Comparison of ENCODE assay signal across 24 cellular contexts in genomic region chrX:115350696-115351408, GRCh38.
A peak's percentile ranks its signal among the peaks of the same experiment; 100 is the strongest.
DNase-seq lines count a peak whose midpoint lies in the region; ATAC-seq and TF ChIP-seq lines count a peak whose summit lies in the region.
"Had no signal": no experiment of that assay in that cellular context is flagged by ENCODE, and none has a peak within 500 bp of the region (broad histone marks: within the 10 kb centered on the region; RNA-seq: fewer than 3 reads in every experiment).

No MANE protein-coding gene starts in this region.

- H3K27me3 ChIP-seq in tibial artery = no peaks in the 10 kb centered on the region
- H3K27me3 ChIP-seq: neutrophil, right atrium auricular region, transverse colon had no signal

- H3K36me3 Mint-ChIP-seq in T-helper 17 cell (ENCODE audit: low read depth) (no peaks in the 10 kb centered on the region), progenitor cell of endocrine pancreas (ENCODE audit: insufficient read depth) (peaks cover 6% of the 10 kb centered on the region)
- H3K36me3 Mint-ChIP-seq: activated naive CD8-positive, alpha-beta T cell had no signal

- H3K27me3 Mint-ChIP-seq in T-helper 17 cell (no peaks in the 10 kb centered on the region), progenitor cell of endocrine pancreas (no peaks in the 10 kb centered on the region)
- H3K27me3 Mint-ChIP-seq: activated naive CD8-positive, alpha-beta T cell; CD4-positive, CD25-positive, alpha-beta regulatory T cell had no signal

- no peaks in the 10 kb centered on the region for H3K4me1 Mint-ChIP-seq in T-helper 17 cell
- peaks cover 2% of the 10 kb centered on the region for H3K4me1 Mint-ChIP-seq in progenitor cell of endocrine pancreas (ENCODE audit: low read depth)
- H3K4me1 Mint-ChIP-seq: CD4-positive, CD25-positive, alpha-beta regulatory T cell had no signal

- H3K9me3 Mint-ChIP-seq in progenitor cell of endocrine pancreas (ENCODE audit: low read depth) = peaks cover 9% of the 10 kb centered on the region

- peaks cover 0 to 50% (median 2%) of the 10 kb centered on the region in 4 donors for H3K4me1 ChIP-seq in tibial artery
- H3K4me1 ChIP-seq: breast epithelium, transverse colon had no signal

- H3K9me3 ChIP-seq in tibial artery = no peaks in the 10 kb centered on the region
- no peaks in the 10 kb centered on the region for H3K9me3 ChIP-seq in T-helper 17 cell (ENCODE audit: control insufficient read depth, low read length, poor library complexity, severe bottlenecking)
- H3K9me3 ChIP-seq: breast epithelium, left ventricle myocardium inferior, neutrophil, right atrium auricular region, transverse colon had no signal

- no peaks in the 10 kb centered on the region for H3K36me3 ChIP-seq in tibial artery
- H3K36me3 ChIP-seq: breast epithelium, left ventricle myocardium inferior, neutrophil, right atrium auricular region, transverse colon had no signal

- H3K27ac ChIP-seq in tibial artery = peak overlapping the region; percentile 41 to 54
- H3K27ac ChIP-seq: breast epithelium, left ventricle myocardium inferior, neutrophil, right atrium auricular region, transverse colon had no signal

- TF ChIP-seq CTCF in tibial artery (IDR thresholded peaks at IDR 0.05) (no peak), progenitor cell of endocrine pancreas (IDR thresholded peaks at IDR 0.05; ENCODE audit: unreplicated experiment) (no peak)

- DNase-seq in NCI-H748 (lab: John Stamatoyannopoulos, UW; ENCODE audit: unreplicated experiment) = peak; percentile 5
- DNase-seq in NCI-H748 treated with DMSO at 0.1 percent for 48 hours (lab: John Stamatoyannopoulos, UW) = no peak
- DNase-seq in NCI-H69 (lab: John Stamatoyannopoulos, UW) = peak; percentile 90
- DNase-seq in fibroblast of peridontal ligament (ENCODE audit: extremely low read depth) = peak; percentile 69
- DNase-seq in tibial artery = no peak
- no peak for DNase-seq in T-helper 17 cell
- DNase-seq in progenitor cell of endocrine pancreas (ENCODE audit: low spot score, unreplicated experiment) = no peak
- DNase-seq: activated CD4-positive, CD25-positive, alpha-beta regulatory T cell; activated CD8-positive, alpha-beta T cell treated with anti-CD3 and anti-CD28 coated beads, Interleukin-2, amount 10 ng/mL, durations not matched to agents 7 days and 5 days; activated T-cell treated with anti-CD3 and anti-CD28 coated beads, Interleukin-2, amount 50 U/mL, for 48 hours; CD4-positive, CD25-positive, alpha-beta regulatory T cell; dermis blood vessel endothelial cell; glutamatergic neuron; KG1; left ventricle myocardium inferior; NCI-H1048; SHP77 treated with DMSO at 0.1 percent for 48 hours; stimulated activated naive CD4-positive, alpha-beta T cell treated with Interleukin-2 at 50 U/mL for 16 hours; transverse colon had no signal

- ATAC-seq in HG03095 (IDR thresholded peaks at IDR 0.05; ENCODE audit: unreplicated experiment) = no peak
- no peak for ATAC-seq in T-helper 17 cell
- ATAC-seq: activated CD8-positive, alpha-beta T cell treated with anti-CD3 and anti-CD28 coated beads, Interleukin-2, amount 10 ng/mL, durations not matched to agents 7 days and 5 days had no signal

- intact Hi-C loops in tibial artery (cut with DNase I; ENCODE audit: low total_unique reads) = no loop called here

- H3K4me3 ChIP-seq in tibial artery = no peak overlapping the region
- H3K4me3 ChIP-seq: breast epithelium, left ventricle myocardium inferior, right atrium auricular region, transverse colon had no signal

- H3K27ac Mint-ChIP-seq in T-helper 17 cell (no peak overlapping the region), progenitor cell of endocrine pancreas (no peak overlapping the region)
- H3K27ac Mint-ChIP-seq: activated CD8-positive, alpha-beta T cell treated with anti-CD3 and anti-CD28 coated beads, Interleukin-2, amount 10 ng/mL, durations not matched to agents 7 days and 5 days; activated naive CD8-positive, alpha-beta T cell; CD4-positive, CD25-positive, alpha-beta regulatory T cell had no signal

- H3K4me3 Mint-ChIP-seq in T-helper 17 cell (no peak overlapping the region), progenitor cell of endocrine pancreas (ENCODE audit: low read depth) (no peak overlapping the region)
- H3K4me3 Mint-ChIP-seq: activated CD8-positive, alpha-beta T cell treated with anti-CD3 and anti-CD28 coated beads, Interleukin-2, amount 10 ng/mL, durations not matched to agents 7 days and 5 days; activated naive CD8-positive, alpha-beta T cell; CD4-positive, CD25-positive, alpha-beta regulatory T cell had no signal

Comparison
In these comparisons a context has a peak if more than half of its experiments do, and no peak if none do; other contexts are left out.
1. DNase-seq: peak in NCI-H748 (single experiment), NCI-H69 (single experiment) and fibroblast of peridontal ligament (single experiment); none in NCI-H748 treated with DMSO at 0.1 percent for 48 hours (single experiment), tibial artery (0 of 2), T-helper 17 cell (0 of 3) and progenitor cell of endocrine pancreas (single experiment).